In genomic region chr11:126124284-126124683, GRCh38 we compare ENCODE assay signal across 21 cellular contexts.
A peak's percentile ranks its signal among the peaks of the same experiment; 100 is the strongest.
DNase-seq lines count a peak whose midpoint lies in the region; ATAC-seq, FAIRE-seq and TF ChIP-seq lines count a peak whose summit lies in the region.
"Had no signal": no experiment of that assay in that cellular context is flagged by ENCODE, and none has a peak within 500 bp of the region (broad histone marks: within the 10 kb centered on the region; RNA-seq: fewer than 3 reads in every experiment).

No MANE protein-coding gene starts in this region.

- H3K9me3 ChIP-seq in esophagus muscularis mucosa = no peaks in the 10 kb centered on the region
- H3K9me3 ChIP-seq: A549, upper lobe of right lung had no signal

- H3K36me3 ChIP-seq in esophagus muscularis mucosa = no peaks in the 10 kb centered on the region
- H3K36me3 ChIP-seq: upper lobe of right lung had no signal

- no peak for DNase-seq in left ventricle myocardium superior
- no peak for DNase-seq in Right ventricle myocardium superior
- DNase-seq in NCI-H446 treated with DMSO at 0.1 percent for 48 hours (lab: John Stamatoyannopoulos, UW) = peak; percentile 28
- no peak for DNase-seq in mesothelial cell of epicardium (ENCODE audit: low spot score in 2 of 2, unreplicated experiment in 2 of 2)
- DNase-seq in D721Med (ENCODE audit: insufficient read length, low spot score) = no peak
- DNase-seq in esophagus muscularis mucosa (ENCODE audit: extremely low spot score) = no peak
- DNase-seq in GM12891 (ENCODE audit: insufficient read length, low spot score) = no peak
- no peak for DNase-seq in natural killer cell treated with Interleukin-12 subunit alpha and Interleukin-12 subunit beta and Interleukin-15 and Interleukin-18, amount 100 ng/mL, for 72 hours (ENCODE audit: low spot score)
- DNase-seq: activated gamma-delta T cell treated with Interleukin-2 at 50 U/mL for 16 hours; amniotic stem cell; DND-41; natural killer cell; NCI-H1048; NCI-H345; stimulated activated naive CD8-positive, alpha-beta T cell treated with anti-CD3 and anti-CD28 coated beads, Interleukin-15, Interleukin-2, amounts not matched to agents 100 U/mL and 50 U/mL, for 24 hours; upper lobe of right lung had no signal

- peak; percentile 18 for ATAC-seq in left ventricle myocardium superior
- no peak for ATAC-seq in Right ventricle myocardium superior (ENCODE audit: poor library complexity)
- ATAC-seq in natural killer cell treated with Interleukin-12 subunit alpha and Interleukin-12 subunit beta and Interleukin-15 and Interleukin-18, amount 100 ng/mL, for 72 hours = no peak
- ATAC-seq: A549; natural killer cell; stimulated activated naive CD8-positive, alpha-beta T cell treated with anti-CD3 and anti-CD28 coated beads, Interleukin-15, Interleukin-2, amounts not matched to agents 100 U/mL and 50 U/mL, for 24 hours; upper lobe of right lung had no signal

- peaks cover 14 to 37% (median 30%) of the 10 kb centered on the region in 4 donors for H3K4me1 ChIP-seq in esophagus muscularis mucosa
- H3K4me1 ChIP-seq: A549, upper lobe of right lung had no signal

- WGBS in esophagus muscularis mucosa = 65% methylated on average over 5 of the region's 5 CpGs

- peaks cover 2% of the 10 kb centered on the region for H3K36me3 Mint-ChIP-seq in mesothelial cell of epicardium
- H3K36me3 Mint-ChIP-seq in natural killer cell treated with Interleukin-12 subunit alpha and Interleukin-12 subunit beta and Interleukin-15 and Interleukin-18, amount 100 ng/mL, for 72 hours = no peaks in the 10 kb centered on the region
- H3K36me3 Mint-ChIP-seq: memory B cell, natural killer cell had no signal

- H3K9me3 Mint-ChIP-seq in mesothelial cell of epicardium = no peaks in the 10 kb centered on the region
- no peaks in the 10 kb centered on the region for H3K9me3 Mint-ChIP-seq in natural killer cell treated with Interleukin-12 subunit alpha and Interleukin-12 subunit beta and Interleukin-15 and Interleukin-18, amount 100 ng/mL, for 72 hours
- H3K9me3 Mint-ChIP-seq: memory B cell, natural killer cell had no signal

- H3K27me3 Mint-ChIP-seq in mesothelial cell of epicardium (ENCODE audit: low read depth) = no peaks in the 10 kb centered on the region
- peaks cover 5 to 7% of the 10 kb centered on the region in 2 donors for H3K27me3 Mint-ChIP-seq in natural killer cell treated with Interleukin-12 subunit alpha and Interleukin-12 subunit beta and Interleukin-15 and Interleukin-18, amount 100 ng/mL, for 72 hours

- intact Hi-C loops in left ventricle myocardium superior (cut with micrococcal nuclease) = no loop called here
- intact Hi-C loops in Right ventricle myocardium superior (cut with DNase I) = no loop called here
- intact Hi-C loops in esophagus muscularis mucosa (cut with DNase I) = no loop called here

- TF ChIP-seq CTCF in mesothelial cell of epicardium (IDR thresholded peaks at IDR 0.05; ENCODE audit: unreplicated experiment) (no peak), D721Med (IDR thresholded peaks at IDR 0.05; ENCODE audit: insufficient read depth, missing control alignments) (no peak), esophagus muscularis mucosa (IDR thresholded peaks at IDR 0.05) (no peak)

- H3K27ac ChIP-seq in esophagus muscularis mucosa (replicated peaks in 1 of 4) = no peak overlapping the region
- H3K27ac ChIP-seq: A549, C4-2B, KMS-11, upper lobe of right lung had no signal

- FAIRE-seq in D721Med (lab: Jason Lieb, UNC) (no peak), GM12891 (lab: Jason Lieb, UNC) (no peak)
- FAIRE-seq: A549, frontal cortex had no signal

- H3K4me3 ChIP-seq in esophagus muscularis mucosa = no peak overlapping the region
- H3K4me3 ChIP-seq: A549, upper lobe of right lung had no signal

- no peak for TF ChIP-seq EP300 in esophagus muscularis mucosa (IDR thresholded peaks at IDR 0.05)

- peak overlapping the region; percentile 9 for H3K27ac Mint-ChIP-seq in mesothelial cell of epicardium
- no peak overlapping the region for H3K27ac Mint-ChIP-seq in natural killer cell treated with Interleukin-12 subunit alpha and Interleukin-12 subunit beta and Interleukin-15 and Interleukin-18, amount 100 ng/mL, for 72 hours
- H3K27ac Mint-ChIP-seq: memory B cell, natural killer cell had no signal

- H3K4me3 Mint-ChIP-seq in mesothelial cell of epicardium = no peak overlapping the region
- H3K4me3 Mint-ChIP-seq in natural killer cell treated with Interleukin-12 subunit alpha and Interleukin-12 subunit beta and Interleukin-15 and Interleukin-18, amount 100 ng/mL, for 72 hours = no peak overlapping the region
- H3K4me3 Mint-ChIP-seq: memory B cell, natural killer cell had no signal

- no peaks in the 10 kb centered on the region for H3K27me3 ChIP-seq in esophagus muscularis mucosa
- H3K27me3 ChIP-seq: upper lobe of right lung had no signal

- H3K4me1 Mint-ChIP-seq in mesothelial cell of epicardium = peaks cover 46% of the 10 kb centered on the region
- no peaks in the 10 kb centered on the region for H3K4me1 Mint-ChIP-seq in natural killer cell treated with Interleukin-12 subunit alpha and Interleukin-12 subunit beta and Interleukin-15 and Interleukin-18, amount 100 ng/mL, for 72 hours (ENCODE audit: low read depth in 2 of 2)
- H3K4me1 Mint-ChIP-seq: memory B cell, natural killer cell had no signal

- no peak for TF ChIP-seq POLR2A in esophagus muscularis mucosa (IDR thresholded peaks at IDR 0.05; ENCODE audit: low read depth)
- TF ChIP-seq POLR2A in GM12891 (IDR thresholded peaks at IDR 0.05; ENCODE audit: low read depth, low read length) = no peak

TF ChIP-seq in GM12891, 5 proteins besides CTCF, POLR2A, EP300 and RAD21:
- TF ChIP-seq PAX5 (IDR thresholded peaks at IDR 0.05; ENCODE audit: insufficient read depth, low read length, severe bottlenecking) (no peak), TAF1 (IDR thresholded peaks at IDR 0.05; ENCODE audit: low read depth, low read length) (no peak)
